ENCODE assay signal across 1 cellular context in genomic region chr22:20503816-20504215, GRCh38.
TF ChIP-seq lines count a peak whose summit lies in the region.

No MANE protein-coding gene starts in this region.

TF ChIP-seq in IMR-90, 13 proteins besides CTCF, POLR2A, EP300 and RAD21:
- no peak for TF ChIP-seq MAFK (IDR thresholded peaks at IDR 0.05; ENCODE audit: low read depth, low read length)
- no peak for TF ChIP-seq NFE2L2 (IDR thresholded peaks at IDR 0.05; ENCODE audit: low read depth, low read length)
- no peak for TF ChIP-seq RFX5 (IDR thresholded peaks at IDR 0.05; ENCODE audit: low read depth, low read length)
- no peak for TF ChIP-seq FOS (IDR thresholded peaks at IDR 0.05; ENCODE audit: low read depth, low read length)
- no peak for TF ChIP-seq MAZ (IDR thresholded peaks at IDR 0.05; ENCODE audit: borderline replicate concordance, low read depth, low read length)
- TF ChIP-seq, protein P1, sequence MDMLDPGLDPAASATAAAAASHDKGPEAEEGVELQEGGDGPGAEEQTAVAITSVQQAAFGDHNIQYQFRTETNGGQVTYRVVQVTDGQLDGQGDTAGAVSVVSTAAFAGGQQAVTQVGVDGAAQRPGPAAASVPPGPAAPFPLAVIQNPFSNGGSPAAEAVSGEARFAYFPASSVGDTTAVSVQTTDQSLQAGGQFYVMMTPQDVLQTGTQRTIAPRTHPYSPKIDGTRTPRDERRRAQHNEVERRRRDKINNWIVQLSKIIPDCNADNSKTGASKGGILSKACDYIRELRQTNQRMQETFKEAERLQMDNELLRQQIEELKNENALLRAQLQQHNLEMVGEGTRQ (IDR thresholded peaks at IDR 0.05; ENCODE audit: low read depth, low read length): no peak
- no peak for TF ChIP-seq CEBPB (IDR thresholded peaks at IDR 0.05; ENCODE audit: low read depth, low read length)
- no peak for TF ChIP-seq RCOR1 (IDR thresholded peaks at IDR 0.05; ENCODE audit: insufficient replicate concordance, low read length)
- no peak for TF ChIP-seq MXI1 (IDR thresholded peaks at IDR 0.05; ENCODE audit: borderline replicate concordance, low read depth, low read length)
